Comparison of ENCODE assay signal across 9 cellular contexts in the genomic region with DNA sequence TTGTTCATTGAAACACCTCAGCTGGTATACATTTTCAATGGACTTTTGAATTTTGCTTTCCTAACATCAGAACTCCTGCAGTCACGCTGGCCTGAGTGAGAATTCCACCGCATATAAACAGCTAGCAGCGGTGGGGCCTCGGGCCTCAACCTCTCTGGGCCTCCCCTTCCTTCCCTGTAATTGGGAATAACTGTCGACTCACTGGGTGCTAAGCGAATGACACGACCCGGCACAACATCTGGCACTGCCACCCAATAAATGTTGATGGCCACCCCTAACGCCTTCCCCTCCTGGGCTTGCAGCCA. TPM values are rescaled to one million over a fixed set of nuclear protein-coding genes. Genes with fewer than 3 reads are reported as not detected.
DNase-seq lines count a peak whose midpoint lies in the region; ATAC-seq, FAIRE-seq and TF ChIP-seq lines count a peak whose summit lies in the region.
"Had no signal": no experiment of that assay in that cellular context is flagged by ENCODE, and none has a peak within 500 bp of the region (broad histone marks: within the 10 kb centered on the region; RNA-seq: fewer than 3 reads in every experiment).

No MANE protein-coding gene starts in this region.

- no peaks in the 10 kb centered on the region for H4K20me1 ChIP-seq in Karpas-422 (ENCODE audit: insufficient read depth, low read depth, low read length)

- peak overlapping the region; percentile 98 for H3K4me2 ChIP-seq in Karpas-422 (ENCODE audit: low read depth, low read length, poor library complexity, severe bottlenecking)

- H2AFZ ChIP-seq in Karpas-422 (ENCODE audit: low read length), result peak overlapping the region; percentile 87; the same call in 1 of the 2 replicates

- H3K27ac ChIP-seq in Karpas-422 (ENCODE audit: low read length) (0 out of 2 replicates have a peak overlapping the region, but pooled peaks have one; percentile 44), colonic mucosa (peak overlapping the region; percentile 82)

- H3K9me3 ChIP-seq in Karpas-422 (ENCODE audit: low read length) (no peaks in the 10 kb centered on the region), colonic mucosa (no peaks in the 10 kb centered on the region), mucosa of stomach (ENCODE audit: control insufficient read depth, low read length) (no peaks in the 10 kb centered on the region)

- H3K27me3 ChIP-seq in Karpas-422 (ENCODE audit: low read length) (no peaks in the 10 kb centered on the region), colonic mucosa (no peaks in the 10 kb centered on the region), mucosa of stomach (ENCODE audit: control insufficient read depth, insufficient read depth, low read length) (no peaks in the 10 kb centered on the region)

- ATAC-seq in GM21390 (IDR thresholded peaks at IDR 0.05; ENCODE audit: unreplicated experiment) (no peak), sciatic nerve (no peak)

- H3K79me2 ChIP-seq in Karpas-422 (ENCODE audit: low read length), result peaks cover 26% of the 10 kb centered on the region

- H3K36me3 ChIP-seq in Karpas-422 (ENCODE audit: insufficient read depth, low read length), result peaks cover 11% of the 10 kb centered on the region; the same call in 1 of the 2 replicates
- H3K36me3 ChIP-seq in colonic mucosa, result peaks cover 7% of the 10 kb centered on the region
- no peaks in the 10 kb centered on the region for H3K36me3 ChIP-seq in mucosa of stomach (ENCODE audit: control insufficient read depth, insufficient read depth, low read length)

- H3K4me3 ChIP-seq in AG10803 (ENCODE audit: low read length), result peak overlapping the region; percentile 84
- H3K4me3 ChIP-seq in Karpas-422 (ENCODE audit: low read length), result peak overlapping the region; percentile 96
- peak overlapping the region; percentile 99 for H3K4me3 ChIP-seq in colonic mucosa
- peak overlapping the region; percentile 82 for H3K4me3 ChIP-seq in mucosa of stomach (ENCODE audit: low read length)

- no peaks in the 10 kb centered on the region for H3K9me2 ChIP-seq in Karpas-422 (replicated peaks; ENCODE audit: insufficient read depth, low read length)

- TF ChIP-seq CTCF in AG10803 (conservative IDR thresholded peaks at IDR 0.05; ENCODE audit: low read length) (no peak), colonic mucosa (IDR thresholded peaks at IDR 0.05) (no peak)

- intact Hi-C loops in colonic mucosa (cut with DNase I), result no loop called here
- intact Hi-C loops in sciatic nerve (cut with DNase I), result no loop called here

- H3K4me1 ChIP-seq in Karpas-422 (ENCODE audit: low read length) (peaks cover 8% of the 10 kb centered on the region), colonic mucosa (peaks cover 7% of the 10 kb centered on the region), mucosa of stomach (ENCODE audit: control insufficient read depth, insufficient read depth, low read length) (peaks cover 7% of the 10 kb centered on the region)

- H3K9ac ChIP-seq in Karpas-422 (ENCODE audit: low read length) (peak overlapping the region; percentile 90), colonic mucosa (ENCODE audit: low read depth in 2 of 2, low read length in 2 of 2) (peak overlapping the region; percentile 64 to 84), mucosa of stomach (ENCODE audit: low read length) (peak overlapping the region; percentile 89)

- no peak for FAIRE-seq in GM19239 (lab: Jason Lieb, UNC)
- FAIRE-seq: endometrium had no signal

- DNase-seq in AG10803 (ENCODE audit: low read depth) (no peak), Karpas-422 (no peak), colonic mucosa (no peak), sciatic nerve (ENCODE audit: low spot score) (no peak), cerebellum (ENCODE audit: low spot score) (no peak), GM19239 (ENCODE audit: insufficient read length, low spot score) (no peak)

RNA-seq across cellular contexts. Expression of a gene that starts 0.7 kb away (rescaled TPM):
- total RNA-seq in Karpas-422 (2014; rRNA removed; shearing (Covaris generic); ENCODE audit: low replicate concordance), result 24.6 and 41.1 TPM in 2 replicates
- total RNA-seq in colonic mucosa, result 10 to 100 TPM; 41.1 to 64.7 TPM
- total RNA-seq in sciatic nerve, result 30.5 TPM
- 16.8 TPM for total RNA-seq in cerebellum

RNA-seq across cellular contexts. Expression of a gene that starts 19.5 kb away (rescaled TPM):
- total RNA-seq in Karpas-422 (2014; rRNA removed; shearing (Covaris generic); ENCODE audit: low replicate concordance), result 5.5 and 17.9 TPM in 2 replicates
- total RNA-seq in colonic mucosa (10 to 100 TPM; 24.6 to 28.2 TPM), sciatic nerve (76.8 TPM), cerebellum (65.2 TPM)
